In the genomic region with DNA sequence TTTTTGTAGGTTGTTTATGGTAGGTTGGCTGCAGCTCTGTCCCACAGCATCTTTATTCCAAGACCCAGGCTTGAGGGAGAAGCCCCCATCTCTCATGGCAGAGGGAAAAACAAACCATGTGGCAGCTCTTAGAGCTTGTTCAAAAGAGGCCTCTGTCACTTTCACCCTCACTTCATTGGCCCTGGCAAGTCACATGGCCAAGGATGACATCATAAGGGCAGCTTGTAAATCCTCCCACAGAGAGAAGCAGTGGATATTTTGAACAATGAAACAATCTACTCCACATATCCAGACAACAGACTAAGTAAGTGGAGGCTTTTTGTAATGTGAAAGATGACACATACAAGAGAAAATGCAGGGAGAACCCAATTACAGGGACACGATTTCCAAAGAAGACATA, we compare ENCODE assay signal across 23 cellular contexts.
DNase-seq lines count a peak whose midpoint lies in the region; ATAC-seq and TF ChIP-seq lines count a peak whose summit lies in the region.
"Had no signal": no experiment of that assay in that cellular context is flagged by ENCODE, and none has a peak within 500 bp of the region (broad histone marks: within the 10 kb centered on the region; RNA-seq: fewer than 3 reads in every experiment).

No MANE protein-coding gene starts in this region.

- H3K9me3 Mint-ChIP-seq in glutamatergic neuron (ENCODE audit: unreplicated experiment), result peaks cover 14% of the 10 kb centered on the region
- no peaks in the 10 kb centered on the region for H3K9me3 Mint-ChIP-seq in CD8-positive, alpha-beta T cell
- H3K9me3 Mint-ChIP-seq: natural killer cell treated with Interleukin-12 subunit alpha and Interleukin-12 subunit beta and Interleukin-15 and Interleukin-18, amount 100 ng/mL, for 72 hours; stimulated activated effector memory CD8-positive, alpha-beta T cell treated with anti-CD3 and anti-CD28 coated beads, Interleukin-12 subunit alpha, Interleukin-12 subunit beta, amount 100 ng/mL, for 72 hours had no signal

- peaks cover 0 to 18% (median 0%) of the 10 kb centered on the region in 3 donors for H3K27me3 ChIP-seq in sigmoid colon
- no peaks in the 10 kb centered on the region for H3K27me3 ChIP-seq in CD8-positive, alpha-beta T cell (ENCODE audit: insufficient read depth, low read length)

- H3K4me3 Mint-ChIP-seq in glutamatergic neuron (ENCODE audit: unreplicated experiment), result no peak overlapping the region
- H3K4me3 Mint-ChIP-seq in CD8-positive, alpha-beta T cell, result no peak overlapping the region
- H3K4me3 Mint-ChIP-seq: natural killer cell treated with Interleukin-12 subunit alpha and Interleukin-12 subunit beta and Interleukin-15 and Interleukin-18, amount 100 ng/mL, for 72 hours; stimulated activated effector memory CD8-positive, alpha-beta T cell treated with anti-CD3 and anti-CD28 coated beads, Interleukin-12 subunit alpha, Interleukin-12 subunit beta, amount 100 ng/mL, for 72 hours; T-helper 17 cell had no signal

- POLR2A ChIA-PET in CD8-positive, alpha-beta T cell (lab: Charles Lee), result no interaction called here

- TF ChIP-seq EP300 in sigmoid colon (IDR thresholded peaks at IDR 0.05), result no peak

- no peaks in the 10 kb centered on the region for H3K36me3 ChIP-seq in sigmoid colon
- no peaks in the 10 kb centered on the region for H3K36me3 ChIP-seq in CD8-positive, alpha-beta T cell (ENCODE audit: insufficient read depth, low read length)
- H3K36me3 ChIP-seq: heart right ventricle had no signal

- H3K9me3 ChIP-seq in sigmoid colon, result no peaks in the 10 kb centered on the region
- H3K9me3 ChIP-seq in CD8-positive, alpha-beta T cell (ENCODE audit: low read length), result no peaks in the 10 kb centered on the region

- CTCF ChIA-PET in CD8-positive, alpha-beta T cell (lab: Charles Lee), result interaction anchor here (0.8 kb wide), 1 partner anchor 393 kb away, joined by 3 read pairs; no protein-coding TSS in a partner anchor

- peaks cover 34% of the 10 kb centered on the region for H3K4me1 Mint-ChIP-seq in glutamatergic neuron (ENCODE audit: low read depth, unreplicated experiment)
- peaks cover 7% of the 10 kb centered on the region for H3K4me1 Mint-ChIP-seq in CD8-positive, alpha-beta T cell (ENCODE audit: low read depth)
- H3K4me1 Mint-ChIP-seq: stimulated activated effector memory CD8-positive, alpha-beta T cell treated with anti-CD3 and anti-CD28 coated beads, Interleukin-12 subunit alpha, Interleukin-12 subunit beta, amount 100 ng/mL, for 72 hours had no signal

- DNase-seq in NCI-H82 (lab: John Stamatoyannopoulos, UW) (peak; percentile 51), NCI-H82 treated with DMSO at 0.1 percent for 48 hours (lab: John Stamatoyannopoulos, UW; ENCODE audit: unreplicated experiment) (no peak), SW480 (ENCODE audit: low spot score) (peak; percentile 8), glutamatergic neuron (no peak), substantia nigra (lab: John Stamatoyannopoulos, UW) (peak in 39 of 49 donors; percentile 21 to 83 (median 60)), sigmoid colon (no peak), T-helper 9 cell (no peak)
- no peak for DNase-seq in CD8-positive, alpha-beta T cell
- DNase-seq: ACHN; activated CD4-positive, alpha-beta T cell treated with anti-CD3 and anti-CD28 coated beads for 1 hour; activated T-cell treated with anti-CD3 and anti-CD28 coated beads for 4 hours; Calu3; GOT3; heart right ventricle; left ventricle myocardium superior; NCI-H1436; NCI-H524 treated with DMSO at 0.1 percent for 48 hours; RPMI8226; T-helper 17 cell had no signal

- no peak for TF ChIP-seq CTCF in glutamatergic neuron (IDR thresholded peaks at IDR 0.05; ENCODE audit: partially characterized antibody, unreplicated experiment)
- no peak for TF ChIP-seq CTCF in sigmoid colon (IDR thresholded peaks at IDR 0.05)
- TF ChIP-seq CTCF in CD8-positive, alpha-beta T cell (IDR thresholded peaks at IDR 0.05), result no peak

- H3K27ac ChIP-seq in substantia nigra (ENCODE audit: low read depth, low read length, poor library complexity, severe bottlenecking) (peak overlapping the region; percentile 70), sigmoid colon (no peak overlapping the region)
- no peak overlapping the region for H3K27ac ChIP-seq in CD8-positive, alpha-beta T cell (ENCODE audit: low read depth, low read length)
- H3K27ac ChIP-seq: heart right ventricle, KMS-11 had no signal

- peaks cover 17% of the 10 kb centered on the region for H3K27me3 Mint-ChIP-seq in glutamatergic neuron (ENCODE audit: unreplicated experiment)
- peaks cover 14% of the 10 kb centered on the region for H3K27me3 Mint-ChIP-seq in CD8-positive, alpha-beta T cell (ENCODE audit: low read depth)

- peak overlapping the region; percentile 83 for H3K27ac Mint-ChIP-seq in glutamatergic neuron (ENCODE audit: unreplicated experiment)
- no peak overlapping the region for H3K27ac Mint-ChIP-seq in CD8-positive, alpha-beta T cell
- H3K27ac Mint-ChIP-seq: activated naive CD4-positive, alpha-beta T cell treated with anti-CD3 and anti-CD28 coated beads, Interleukin-2, amount 50 U/mL, for 72 hours; natural killer cell treated with Interleukin-12 subunit alpha and Interleukin-12 subunit beta and Interleukin-15 and Interleukin-18, amount 100 ng/mL, for 72 hours; stimulated activated effector memory CD8-positive, alpha-beta T cell treated with anti-CD3 and anti-CD28 coated beads, Interleukin-12 subunit alpha, Interleukin-12 subunit beta, amount 100 ng/mL, for 72 hours; T-helper 17 cell had no signal

- WGBS in sigmoid colon, 2 donors, result 44 to 63% methylated on average over 1 of the region's 1 CpG

- no peak for TF ChIP-seq POLR2A in sigmoid colon (IDR thresholded peaks at IDR 0.05)

- peaks cover 0 to 16% (median 11%) of the 10 kb centered on the region in 4 donors for H3K4me1 ChIP-seq in sigmoid colon
- no peaks in the 10 kb centered on the region for H3K4me1 ChIP-seq in CD8-positive, alpha-beta T cell (ENCODE audit: insufficient read depth, low read length)

- H3K4me3 ChIP-seq in sigmoid colon, result no peak overlapping the region
- no peak overlapping the region for H3K4me3 ChIP-seq in CD8-positive, alpha-beta T cell (ENCODE audit: low read depth, low read length)
- H3K4me3 ChIP-seq: heart right ventricle had no signal

- no peak for ATAC-seq in CD8-positive, alpha-beta T cell
- ATAC-seq: activated naive CD4-positive, alpha-beta T cell treated with anti-CD3 and anti-CD28 coated beads, Interleukin-2, amount 50 U/mL, for 72 hours; heart right ventricle; left ventricle myocardium superior; natural killer cell treated with Interleukin-12 subunit alpha and Interleukin-12 subunit beta and Interleukin-15 and Interleukin-18, amount 100 ng/mL, for 72 hours; stimulated activated effector memory CD8-positive, alpha-beta T cell treated with anti-CD3 and anti-CD28 coated beads, Interleukin-12 subunit alpha, Interleukin-12 subunit beta, amount 100 ng/mL, for 72 hours; T-helper 17 cell had no signal

- H3K36me3 Mint-ChIP-seq in glutamatergic neuron (ENCODE audit: unreplicated experiment), result no peaks in the 10 kb centered on the region
- H3K36me3 Mint-ChIP-seq in CD8-positive, alpha-beta T cell, result no peaks in the 10 kb centered on the region
- H3K36me3 Mint-ChIP-seq: activated naive CD4-positive, alpha-beta T cell treated with anti-CD3 and anti-CD28 coated beads, Interleukin-2, amount 50 U/mL, for 72 hours; natural killer cell treated with Interleukin-12 subunit alpha and Interleukin-12 subunit beta and Interleukin-15 and Interleukin-18, amount 100 ng/mL, for 72 hours; stimulated activated effector memory CD8-positive, alpha-beta T cell treated with anti-CD3 and anti-CD28 coated beads, Interleukin-12 subunit alpha, Interleukin-12 subunit beta, amount 100 ng/mL, for 72 hours had no signal

- intact Hi-C loops in sigmoid colon (cut with DNase I), result no loop called here
- intact Hi-C loops in CD8-positive, alpha-beta T cell (cut with DNase I, micrococcal nuclease), result no loop called here

Comparison
In these comparisons a context has a peak if more than half of its experiments do, and no peak if none do; other contexts are left out.
1. DNase-seq: peak in NCI-H82 (single experiment), SW480 (single experiment) and substantia nigra (39 of 49); none in NCI-H82 treated with DMSO at 0.1 percent for 48 hours (single experiment), glutamatergic neuron (single experiment), sigmoid colon (single experiment), CD8-positive, alpha-beta T cell (0 of 7) and T-helper 9 cell (single experiment).